Comparison of ENCODE assay signal across 1 cellular context in the genomic region with DNA sequence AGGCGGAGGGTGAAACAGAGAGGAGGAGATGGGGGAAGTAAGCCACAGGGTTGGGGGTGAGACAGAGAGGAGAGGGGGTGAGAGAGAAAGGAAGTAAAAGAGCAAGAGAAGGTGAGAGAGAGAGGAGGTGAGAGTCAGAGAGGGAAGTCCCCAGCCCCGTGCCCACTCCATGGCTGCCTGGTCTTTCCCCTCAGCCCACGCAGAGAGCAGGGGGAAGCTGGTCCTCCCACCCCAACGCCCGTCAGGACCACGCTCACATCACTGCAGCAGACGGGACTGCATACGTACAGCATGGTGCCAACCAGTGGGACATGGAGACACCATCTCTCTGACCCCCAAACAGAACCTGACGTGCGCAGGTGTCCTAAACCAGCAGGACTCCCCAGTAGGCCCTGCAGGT.
TF ChIP-seq lines count a peak whose summit lies in the region.

No MANE protein-coding gene starts in this region.

TF ChIP-seq in H1, 55 proteins besides CTCF, POLR2A, EP300 and RAD21:
- TF ChIP-seq CEBPB (IDR thresholded peaks at IDR 0.05; ENCODE audit: low read depth, low read length) = no peak
- no peak for TF ChIP-seq EZH2 (IDR thresholded peaks at IDR 0.05; ENCODE audit: low read depth, low read length, severe bottlenecking)
- no peak for TF ChIP-seq SIN3A (conservative IDR thresholded peaks at IDR 0.05 in 1 of 2, IDR thresholded peaks at IDR 0.05 in 1 of 2; ENCODE audit: low read depth in 1 of 2, low read length in 2 of 2)
- no peak for TF ChIP-seq TAF7 (optimal IDR thresholded peaks at IDR 0.05; ENCODE audit: borderline replicate concordance, low read depth, low read length)
- no peak for TF ChIP-seq ASH2L (IDR thresholded peaks at IDR 0.05; ENCODE audit: low read length)
- no peak for TF ChIP-seq TEAD4 (IDR thresholded peaks at IDR 0.05; ENCODE audit: low read depth, low read length)
- TF ChIP-seq, protein P1, sequence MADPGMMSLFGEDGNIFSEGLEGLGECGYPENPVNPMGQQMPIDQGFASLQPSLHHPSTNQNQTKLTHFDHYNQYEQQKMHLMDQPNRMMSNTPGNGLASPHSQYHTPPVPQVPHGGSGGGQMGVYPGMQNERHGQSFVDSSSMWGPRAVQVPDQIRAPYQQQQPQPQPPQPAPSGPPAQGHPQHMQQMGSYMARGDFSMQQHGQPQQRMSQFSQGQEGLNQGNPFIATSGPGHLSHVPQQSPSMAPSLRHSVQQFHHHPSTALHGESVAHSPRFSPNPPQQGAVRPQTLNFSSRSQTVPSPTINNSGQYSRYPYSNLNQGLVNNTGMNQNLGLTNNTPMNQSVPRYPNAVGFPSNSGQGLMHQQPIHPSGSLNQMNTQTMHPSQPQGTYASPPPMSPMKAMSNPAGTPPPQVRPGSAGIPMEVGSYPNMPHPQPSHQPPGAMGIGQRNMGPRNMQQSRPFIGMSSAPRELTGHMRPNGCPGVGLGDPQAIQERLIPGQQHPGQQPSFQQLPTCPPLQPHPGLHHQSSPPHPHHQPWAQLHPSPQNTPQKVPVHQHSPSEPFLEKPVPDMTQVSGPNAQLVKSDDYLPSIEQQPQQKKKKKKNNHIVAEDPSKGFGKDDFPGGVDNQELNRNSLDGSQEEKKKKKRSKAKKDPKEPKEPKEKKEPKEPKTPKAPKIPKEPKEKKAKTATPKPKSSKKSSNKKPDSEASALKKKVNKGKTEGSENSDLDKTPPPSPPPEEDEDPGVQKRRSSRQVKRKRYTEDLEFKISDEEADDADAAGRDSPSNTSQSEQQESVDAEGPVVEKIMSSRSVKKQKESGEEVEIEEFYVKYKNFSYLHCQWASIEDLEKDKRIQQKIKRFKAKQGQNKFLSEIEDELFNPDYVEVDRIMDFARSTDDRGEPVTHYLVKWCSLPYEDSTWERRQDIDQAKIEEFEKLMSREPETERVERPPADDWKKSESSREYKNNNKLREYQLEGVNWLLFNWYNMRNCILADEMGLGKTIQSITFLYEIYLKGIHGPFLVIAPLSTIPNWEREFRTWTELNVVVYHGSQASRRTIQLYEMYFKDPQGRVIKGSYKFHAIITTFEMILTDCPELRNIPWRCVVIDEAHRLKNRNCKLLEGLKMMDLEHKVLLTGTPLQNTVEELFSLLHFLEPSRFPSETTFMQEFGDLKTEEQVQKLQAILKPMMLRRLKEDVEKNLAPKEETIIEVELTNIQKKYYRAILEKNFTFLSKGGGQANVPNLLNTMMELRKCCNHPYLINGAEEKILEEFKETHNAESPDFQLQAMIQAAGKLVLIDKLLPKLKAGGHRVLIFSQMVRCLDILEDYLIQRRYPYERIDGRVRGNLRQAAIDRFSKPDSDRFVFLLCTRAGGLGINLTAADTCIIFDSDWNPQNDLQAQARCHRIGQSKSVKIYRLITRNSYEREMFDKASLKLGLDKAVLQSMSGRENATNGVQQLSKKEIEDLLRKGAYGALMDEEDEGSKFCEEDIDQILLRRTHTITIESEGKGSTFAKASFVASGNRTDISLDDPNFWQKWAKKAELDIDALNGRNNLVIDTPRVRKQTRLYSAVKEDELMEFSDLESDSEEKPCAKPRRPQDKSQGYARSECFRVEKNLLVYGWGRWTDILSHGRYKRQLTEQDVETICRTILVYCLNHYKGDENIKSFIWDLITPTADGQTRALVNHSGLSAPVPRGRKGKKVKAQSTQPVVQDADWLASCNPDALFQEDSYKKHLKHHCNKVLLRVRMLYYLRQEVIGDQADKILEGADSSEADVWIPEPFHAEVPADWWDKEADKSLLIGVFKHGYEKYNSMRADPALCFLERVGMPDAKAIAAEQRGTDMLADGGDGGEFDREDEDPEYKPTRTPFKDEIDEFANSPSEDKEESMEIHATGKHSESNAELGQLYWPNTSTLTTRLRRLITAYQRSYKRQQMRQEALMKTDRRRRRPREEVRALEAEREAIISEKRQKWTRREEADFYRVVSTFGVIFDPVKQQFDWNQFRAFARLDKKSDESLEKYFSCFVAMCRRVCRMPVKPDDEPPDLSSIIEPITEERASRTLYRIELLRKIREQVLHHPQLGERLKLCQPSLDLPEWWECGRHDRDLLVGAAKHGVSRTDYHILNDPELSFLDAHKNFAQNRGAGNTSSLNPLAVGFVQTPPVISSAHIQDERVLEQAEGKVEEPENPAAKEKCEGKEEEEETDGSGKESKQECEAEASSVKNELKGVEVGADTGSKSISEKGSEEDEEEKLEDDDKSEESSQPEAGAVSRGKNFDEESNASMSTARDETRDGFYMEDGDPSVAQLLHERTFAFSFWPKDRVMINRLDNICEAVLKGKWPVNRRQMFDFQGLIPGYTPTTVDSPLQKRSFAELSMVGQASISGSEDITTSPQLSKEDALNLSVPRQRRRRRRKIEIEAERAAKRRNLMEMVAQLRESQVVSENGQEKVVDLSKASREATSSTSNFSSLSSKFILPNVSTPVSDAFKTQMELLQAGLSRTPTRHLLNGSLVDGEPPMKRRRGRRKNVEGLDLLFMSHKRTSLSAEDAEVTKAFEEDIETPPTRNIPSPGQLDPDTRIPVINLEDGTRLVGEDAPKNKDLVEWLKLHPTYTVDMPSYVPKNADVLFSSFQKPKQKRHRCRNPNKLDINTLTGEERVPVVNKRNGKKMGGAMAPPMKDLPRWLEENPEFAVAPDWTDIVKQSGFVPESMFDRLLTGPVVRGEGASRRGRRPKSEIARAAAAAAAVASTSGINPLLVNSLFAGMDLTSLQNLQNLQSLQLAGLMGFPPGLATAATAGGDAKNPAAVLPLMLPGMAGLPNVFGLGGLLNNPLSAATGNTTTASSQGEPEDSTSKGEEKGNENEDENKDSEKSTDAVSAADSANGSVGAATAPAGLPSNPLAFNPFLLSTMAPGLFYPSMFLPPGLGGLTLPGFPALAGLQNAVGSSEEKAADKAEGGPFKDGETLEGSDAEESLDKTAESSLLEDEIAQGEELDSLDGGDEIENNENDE (IDR thresholded peaks at IDR 0.05; ENCODE audit: insufficient replicate concordance, low read length) = no peak
- no peak for TF ChIP-seq KDM4A (IDR thresholded peaks at IDR 0.05; ENCODE audit: low read depth, low read length, severe bottlenecking)
- TF ChIP-seq SIRT6 (IDR thresholded peaks at IDR 0.05; ENCODE audit: low read length) = no peak
- no peak for TF ChIP-seq CTBP2 (IDR thresholded peaks at IDR 0.05; ENCODE audit: borderline replicate concordance, insufficient read depth, insufficient read length, low read length)
- no peak for TF ChIP-seq POLR2AphosphoS5 (IDR thresholded peaks at IDR 0.05; ENCODE audit: low read depth, low read length)
- TF ChIP-seq JUN (IDR thresholded peaks at IDR 0.05; ENCODE audit: low read depth, low read length) = no peak
- no peak for TF ChIP-seq SRF (IDR thresholded peaks at IDR 0.05; ENCODE audit: low read depth, low read length)
- TF ChIP-seq FOSL1 (IDR thresholded peaks at IDR 0.05; ENCODE audit: insufficient read depth, low read depth, low read length) = no peak
- TF ChIP-seq YY1 (IDR thresholded peaks at IDR 0.05; ENCODE audit: low read depth, low read length) = no peak
- no peak for TF ChIP-seq SUZ12 (IDR thresholded peaks at IDR 0.05; ENCODE audit: low read length)
- no peak for TF ChIP-seq POU5F1 (IDR thresholded peaks at IDR 0.05; ENCODE audit: low read depth, low read length)
